15 cellular contexts compared by ENCODE assay signal in the genomic region with DNA sequence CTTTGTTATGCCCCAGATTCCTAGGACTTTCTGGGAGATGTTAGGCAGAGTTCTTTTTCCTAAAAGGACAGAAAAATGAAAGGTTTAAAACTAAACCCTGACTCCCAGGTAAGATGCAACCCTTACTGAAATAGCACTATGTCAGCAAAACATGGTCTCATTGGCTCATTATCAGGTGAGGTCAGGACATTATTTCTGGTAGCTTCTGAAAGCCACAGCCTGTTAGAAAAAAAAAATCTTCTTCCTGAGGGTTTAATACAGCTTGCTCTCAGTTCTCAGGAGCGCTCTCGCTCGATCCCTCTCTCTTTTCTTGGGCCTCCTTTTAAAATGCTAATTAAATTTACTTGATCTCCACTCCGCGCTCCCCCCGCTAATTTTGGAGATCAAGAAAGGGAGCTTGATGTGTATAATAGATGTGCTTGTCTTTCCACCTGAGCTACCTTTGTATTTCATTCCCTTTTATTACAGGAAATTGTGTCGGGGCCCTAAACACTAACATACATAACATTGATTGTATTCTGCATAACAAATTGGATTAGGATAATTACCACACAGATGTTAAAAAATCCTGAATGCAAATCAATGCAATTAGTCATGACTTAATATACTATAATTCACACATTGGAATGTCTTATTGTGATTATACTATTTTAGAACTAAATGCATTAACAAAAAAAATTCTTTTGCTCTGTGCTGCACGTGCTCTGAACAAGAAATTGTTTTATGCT.
"Had no signal": no experiment of that assay in that cellular context is flagged by ENCODE, and none has a peak within 500 bp of the region (broad histone marks: within the 10 kb centered on the region; RNA-seq: fewer than 3 reads in every experiment).

No MANE protein-coding gene starts in this region.

- H3K27me3 ChIP-seq: foreskin keratinocyte, testis, upper lobe of right lung had no signal

- H3K36me3 Mint-ChIP-seq: activated naive CD8-positive, alpha-beta T cell treated with anti-CD3 and anti-CD28 coated beads for 36 hours; memory B cell; natural killer cell treated with Interleukin-12 subunit alpha and Interleukin-12 subunit beta and Interleukin-15 and Interleukin-18, amount 100 ng/mL, for 72 hours had no signal

- DNase-seq: activated CD4-positive, alpha-beta memory T cell treated with anti-CD3 and anti-CD28 coated beads, Interleukin-2, amount 10 ng/mL, durations not matched to agents 7 days and 5 days; activated CD4-positive, alpha-beta T cell treated with anti-CD3 and anti-CD28 coated beads for 1 hour; activated gamma-delta T cell treated with Interleukin-2 at 50 U/mL for 16 hours; activated naive CD8-positive, alpha-beta T cell treated with anti-CD3 and anti-CD28 coated beads for 36 hours; activated T-cell treated with anti-CD3 and anti-CD28 coated beads, Interleukin-2, amount 50 U/mL, for 48 hours; foreskin keratinocyte; islet precursor cell; stimulated activated CD4-positive, alpha-beta T cell treated with anti-CD3 and anti-CD28 coated beads, Interleukin-4, amount 100 ng/mL, for 24 hours; testis; upper lobe of right lung had no signal

- H3K27ac ChIP-seq: breast epithelium, foreskin keratinocyte, testis, upper lobe of right lung had no signal

- H3K9me3 ChIP-seq: breast epithelium, testis, upper lobe of right lung had no signal

- H3K36me3 ChIP-seq: breast epithelium, upper lobe of right lung had no signal

- H3K27me3 Mint-ChIP-seq: activated CD4-positive, alpha-beta memory T cell treated with anti-CD3 and anti-CD28 coated beads, Interleukin-2, amount 10 ng/mL, durations not matched to agents 7 days and 5 days; activated naive CD8-positive, alpha-beta T cell treated with anti-CD3 and anti-CD28 coated beads for 36 hours; stimulated activated naive CD8-positive, alpha-beta T cell treated with anti-CD3 and anti-CD28 coated beads, Interleukin-15, Interleukin-2, amounts not matched to agents 100 ng/mL and 50 ng/mL, for 24 hours had no signal

- H3K4me1 ChIP-seq: breast epithelium, foreskin keratinocyte, testis, upper lobe of right lung had no signal

- H3K27ac Mint-ChIP-seq: activated CD4-positive, alpha-beta memory T cell treated with anti-CD3 and anti-CD28 coated beads, Interleukin-2, amount 10 ng/mL, durations not matched to agents 7 days and 5 days; activated naive CD8-positive, alpha-beta T cell treated with anti-CD3 and anti-CD28 coated beads for 36 hours; memory B cell; stimulated activated naive CD8-positive, alpha-beta T cell treated with anti-CD3 and anti-CD28 coated beads, Interleukin-15, Interleukin-2, amounts not matched to agents 100 ng/mL and 50 ng/mL, for 24 hours had no signal

- H3K9me3 Mint-ChIP-seq: activated CD4-positive, alpha-beta memory T cell treated with anti-CD3 and anti-CD28 coated beads, Interleukin-2, amount 10 ng/mL, durations not matched to agents 7 days and 5 days; activated naive CD8-positive, alpha-beta T cell treated with anti-CD3 and anti-CD28 coated beads for 36 hours; memory B cell; natural killer cell treated with Interleukin-12 subunit alpha and Interleukin-12 subunit beta and Interleukin-15 and Interleukin-18, amount 100 ng/mL, for 72 hours; stimulated activated naive CD8-positive, alpha-beta T cell treated with anti-CD3 and anti-CD28 coated beads, Interleukin-15, Interleukin-2, amounts not matched to agents 100 ng/mL and 50 ng/mL, for 24 hours had no signal

- H3K4me3 ChIP-seq: breast epithelium, testis, upper lobe of right lung had no signal

- ATAC-seq: foreskin keratinocyte; left lobe of liver; natural killer cell treated with Interleukin-12 subunit alpha and Interleukin-12 subunit beta and Interleukin-15 and Interleukin-18, amount 100 ng/mL, for 72 hours; upper lobe of right lung had no signal

- H3K4me1 Mint-ChIP-seq: memory B cell had no signal

- H3K4me3 Mint-ChIP-seq: activated CD4-positive, alpha-beta memory T cell treated with anti-CD3 and anti-CD28 coated beads, Interleukin-2, amount 10 ng/mL, durations not matched to agents 7 days and 5 days; activated naive CD8-positive, alpha-beta T cell treated with anti-CD3 and anti-CD28 coated beads for 36 hours; memory B cell; natural killer cell treated with Interleukin-12 subunit alpha and Interleukin-12 subunit beta and Interleukin-15 and Interleukin-18, amount 100 ng/mL, for 72 hours; stimulated activated naive CD8-positive, alpha-beta T cell treated with anti-CD3 and anti-CD28 coated beads, Interleukin-15, Interleukin-2, amounts not matched to agents 100 ng/mL and 50 ng/mL, for 24 hours had no signal
